Comparison of ENCODE assay signal across 14 cellular contexts in the genomic region with DNA sequence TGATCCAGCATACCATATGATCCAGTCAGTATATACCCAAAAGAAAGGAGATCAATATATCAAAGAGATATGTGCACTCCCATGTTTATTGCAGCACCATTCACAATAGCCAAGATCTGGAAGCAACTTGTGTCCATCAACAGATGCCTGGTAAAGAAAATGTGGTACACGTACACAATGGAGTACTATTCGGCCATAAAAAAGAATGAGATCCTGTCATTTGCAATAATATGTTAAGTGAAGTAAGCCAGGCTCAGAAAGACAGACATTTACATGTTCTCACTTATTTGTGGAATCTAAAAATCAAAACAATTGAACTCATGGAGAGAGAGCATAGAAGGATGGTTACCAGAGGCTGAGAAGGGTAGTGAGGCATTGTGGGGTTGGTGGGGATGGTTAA. TPM values are rescaled to one million over a fixed set of nuclear protein-coding genes. Genes with fewer than 3 reads are reported as not detected.
DNase-seq lines count a peak whose midpoint lies in the region; ATAC-seq, FAIRE-seq and TF ChIP-seq lines count a peak whose summit lies in the region.
"Had no signal": no experiment of that assay in that cellular context is flagged by ENCODE, and none has a peak within 500 bp of the region (broad histone marks: within the 10 kb centered on the region; RNA-seq: fewer than 3 reads in every experiment).

No MANE protein-coding gene starts in this region.

- H3K9ac ChIP-seq in PC-3 (ENCODE audit: low read length): no peak overlapping the region
- H3K9ac ChIP-seq: KMS-11 had no signal

- no peaks in the 10 kb centered on the region for H3K27me3 ChIP-seq in PC-3 (ENCODE audit: low read length)

- H3K4me1 ChIP-seq in PC-3 (ENCODE audit: insufficient read depth, low read length): no peaks in the 10 kb centered on the region

- H2AFZ ChIP-seq in PC-3 (ENCODE audit: low read length): no peak overlapping the region

- ATAC-seq in central memory CD8-positive, alpha-beta T cell (replicated peaks; ENCODE audit: extremely low read depth, poor library complexity, severe bottlenecking): no peak
- no peak for ATAC-seq in PC-3

- CTCF ChIA-PET in PC-3 (lab: Charles Lee): no interaction called here

- POLR2A ChIA-PET in PC-3 (lab: Charles Lee; ENCODE audit: unreplicated experiment): no interaction called here

- H3K9me3 ChIP-seq in PC-3 (ENCODE audit: low read length): no peaks in the 10 kb centered on the region

- H3K4me2 ChIP-seq in PC-3 (ENCODE audit: low read length): no peak overlapping the region
- H3K4me2 ChIP-seq: KMS-11 had no signal

- intact Hi-C loops in PC-3 (cut with micrococcal nuclease): no loop called here

- peaks cover 4% of the 10 kb centered on the region for H3K4me1 Mint-ChIP-seq in activated naive CD8-positive, alpha-beta T cell (ENCODE audit: low read depth)
- peaks cover 3% of the 10 kb centered on the region for H3K4me1 Mint-ChIP-seq in activated naive CD8-positive, alpha-beta T cell treated with anti-CD3 and anti-CD28 coated beads for 36 hours
- H3K4me1 Mint-ChIP-seq in IgD-negative memory B cell: peaks cover 1 to 2% (median 2%) of the 10 kb centered on the region in 3 donors
- peaks cover under 1% of the 10 kb centered on the region for H3K4me1 Mint-ChIP-seq in central memory CD8-positive, alpha-beta T cell

- no peaks in the 10 kb centered on the region for H4K20me1 ChIP-seq in PC-3 (ENCODE audit: low read length)

- peak overlapping the region; percentile 41 for H3K27ac Mint-ChIP-seq in activated naive CD8-positive, alpha-beta T cell
- H3K27ac Mint-ChIP-seq in activated naive CD8-positive, alpha-beta T cell treated with anti-CD3 and anti-CD28 coated beads for 36 hours: no peak overlapping the region
- H3K27ac Mint-ChIP-seq in IgD-negative memory B cell: peak overlapping the region in 2 of 3 donors; percentile 0 to 14
- H3K27ac Mint-ChIP-seq in central memory CD8-positive, alpha-beta T cell (ENCODE audit: low read depth): peak overlapping the region; percentile 11

- no peaks in the 10 kb centered on the region for H3K9me3 Mint-ChIP-seq in activated naive CD8-positive, alpha-beta T cell (ENCODE audit: low read depth)
- H3K9me3 Mint-ChIP-seq in activated naive CD8-positive, alpha-beta T cell treated with anti-CD3 and anti-CD28 coated beads for 36 hours: no peaks in the 10 kb centered on the region
- no peaks in the 10 kb centered on the region for H3K9me3 Mint-ChIP-seq in IgD-negative memory B cell
- no peaks in the 10 kb centered on the region for H3K9me3 Mint-ChIP-seq in central memory CD8-positive, alpha-beta T cell

- no peak for DNase-seq in activated naive CD8-positive, alpha-beta T cell treated with anti-CD3 and anti-CD28 coated beads for 36 hours
- DNase-seq in central memory CD8-positive, alpha-beta T cell (ENCODE audit: low spot score in 2 of 2): no peak
- DNase-seq in H54 (ENCODE audit: insufficient read length, low spot score): no peak
- no peak for DNase-seq in PC-3
- DNase-seq: GOT3, NCI-H1436, NCI-H2029, NCI-H2171, NCI-H446 treated with DMSO at 0.1 percent for 48 hours had no signal

- BruUV-seq in PC-3 (replicated peaks; lab: Mats Ljungman, UMichigan): no TSS peak

- no peak overlapping the region for H3K27ac ChIP-seq in PC-3 (ENCODE audit: low read length)
- H3K27ac ChIP-seq: C4-2B, KMS-11 had no signal

- TF ChIP-seq POLR2A in H54 (IDR thresholded peaks at IDR 0.05; ENCODE audit: low read depth, low read length): no peak

- no peak for FAIRE-seq in H54 (lab: Jason Lieb, UNC)

- no peaks in the 10 kb centered on the region for H3F3A ChIP-seq in PC-3 (ENCODE audit: low read length, unreplicated experiment)

- peaks cover 44% of the 10 kb centered on the region; the same call in 1 of the 2 replicates for H3K36me3 ChIP-seq in PC-3 (ENCODE audit: low read depth, low read length)

- H3K9me2 ChIP-seq in PC-3 (replicated peaks; ENCODE audit: low read length): no peaks in the 10 kb centered on the region

- no peak for TF ChIP-seq CTCF in PC-3 (conservative IDR thresholded peaks at IDR 0.05; ENCODE audit: low read depth, low read length)

- no peaks in the 10 kb centered on the region for H3K27me3 Mint-ChIP-seq in activated naive CD8-positive, alpha-beta T cell
- no peaks in the 10 kb centered on the region for H3K27me3 Mint-ChIP-seq in activated naive CD8-positive, alpha-beta T cell treated with anti-CD3 and anti-CD28 coated beads for 36 hours
- H3K27me3 Mint-ChIP-seq in IgD-negative memory B cell: no peaks in the 10 kb centered on the region
- H3K27me3 Mint-ChIP-seq in central memory CD8-positive, alpha-beta T cell: no peaks in the 10 kb centered on the region

- H3K36me3 Mint-ChIP-seq in activated naive CD8-positive, alpha-beta T cell: no peaks in the 10 kb centered on the region
- peaks cover 28% of the 10 kb centered on the region for H3K36me3 Mint-ChIP-seq in activated naive CD8-positive, alpha-beta T cell treated with anti-CD3 and anti-CD28 coated beads for 36 hours
- peaks cover 16% of the 10 kb centered on the region for H3K36me3 Mint-ChIP-seq in IgD-negative memory B cell
- H3K36me3 Mint-ChIP-seq in central memory CD8-positive, alpha-beta T cell (ENCODE audit: insufficient read depth): peaks cover 76% of the 10 kb centered on the region

- H3K4me3 ChIP-seq in PC-3 (ENCODE audit: low read length): no peak overlapping the region

- H3K4me3 Mint-ChIP-seq in activated naive CD8-positive, alpha-beta T cell: no peak overlapping the region
- H3K4me3 Mint-ChIP-seq in activated naive CD8-positive, alpha-beta T cell treated with anti-CD3 and anti-CD28 coated beads for 36 hours: no peak overlapping the region
- peak overlapping the region in 1 of 4 donors; percentile 3 for H3K4me3 Mint-ChIP-seq in IgD-negative memory B cell
- no peak overlapping the region for H3K4me3 Mint-ChIP-seq in central memory CD8-positive, alpha-beta T cell

- H3K79me2 ChIP-seq in PC-3 (ENCODE audit: low read length): no peaks in the 10 kb centered on the region

RNA-seq across cellular contexts. Expression of a gene that starts 27.0 kb away (rescaled TPM):
- total RNA-seq in activated naive CD8-positive, alpha-beta T cell treated with anti-CD3 and anti-CD28 coated beads for 36 hours: 100 to 1,000 TPM; 339 to 357 TPM
- polyA plus RNA-seq in IgD-negative memory B cell: 316 TPM
- total RNA-seq in PC-3 (2014; rRNA removed): 159 and 173 TPM in 2 replicates

RNA-seq across cellular contexts. Expression of a gene that starts 37.6 kb away (rescaled TPM):
- 10 to 100 TPM; 23.4 to 28.8 TPM for total RNA-seq in activated naive CD8-positive, alpha-beta T cell treated with anti-CD3 and anti-CD28 coated beads for 36 hours
- 105 TPM for polyA plus RNA-seq in IgD-negative memory B cell
- total RNA-seq in PC-3 (2014; rRNA removed): 1.4 TPM in 1 of 2 replicates, not detected in the other
- total RNA-seq: M059J had no signal

RNA-seq across cellular contexts. Expression of a gene that starts 40.6 kb away (rescaled TPM):
- total RNA-seq in activated naive CD8-positive, alpha-beta T cell treated with anti-CD3 and anti-CD28 coated beads for 36 hours: 100 to 1,000 TPM; 498 to 502 TPM
- 377 TPM for polyA plus RNA-seq in IgD-negative memory B cell
- 404 and 432 TPM in 2 replicates for total RNA-seq in PC-3 (2014; rRNA removed)

RNA-seq across cellular contexts. Expression of a gene that starts 40.9 kb away (rescaled TPM):
- 10 to 100 TPM; 67.0 to 78.8 TPM for total RNA-seq in activated naive CD8-positive, alpha-beta T cell treated with anti-CD3 and anti-CD28 coated beads for 36 hours
- polyA plus RNA-seq in IgD-negative memory B cell: 12.5 TPM
- total RNA-seq in PC-3 (2014; rRNA removed): 20.9 and 21.9 TPM in 2 replicates

Comparison
In these comparisons a context has a peak if more than half of its experiments do, and no peak if none do; other contexts are left out.
1. RNA of a gene that starts 37.6 kb away (total RNA-seq): 23.4 to 28.8 TPM in activated naive CD8-positive, alpha-beta T cell treated with anti-CD3 and anti-CD28 coated beads for 36 hours; 1.4 TPM in PC-3; every median in the first group is over 10 times any median in the second.